Comparison of ENCODE assay signal across 1 cellular context in genomic region chr17:74453665-74454196, GRCh38.
TF ChIP-seq lines count a peak whose summit lies in the region.

No MANE protein-coding gene starts in this region.

TF ChIP-seq in HepG2, 621 proteins besides CTCF, POLR2A, EP300 and RAD21 (continued from another document):
- TF ChIP-seq ZNF883 (CRISPR knock-in tag; IDR thresholded peaks at IDR 0.05; ENCODE audit: not compliant biosample characterization) (no peak), NONO (IDR thresholded peaks at IDR 0.05) (no peak), NONO (CRISPR knock-in tag; conservative IDR thresholded peaks at IDR 0.05) (peak; percentile 30; the same call in 1 of the 2 replicates), NAIF1 (CRISPR knock-in tag; IDR thresholded peaks at IDR 0.05; ENCODE audit: borderline replicate concordance) (no peak), ZBTB39 (CRISPR knock-in tag; IDR thresholded peaks at IDR 0.05) (no peak), GABPA (IDR thresholded peaks at IDR 0.05; ENCODE audit: low read depth, low read length) (no peak), GABPA (CRISPR knock-in tag; IDR thresholded peaks at IDR 0.05; ENCODE audit: low read depth) (0 out of 2 replicates have a peak, but pooled peaks have one; percentile 20), ZNF766 (CRISPR knock-in tag; IDR thresholded peaks at IDR 0.05; ENCODE audit: borderline replicate concordance) (no peak), MXD4 (CRISPR knock-in tag; IDR thresholded peaks at IDR 0.05) (no peak), MAX (IDR thresholded peaks at IDR 0.05) (peak; percentile 68; the same call in 1 of the 2 replicates), NCOA1 (CRISPR knock-in tag; IDR thresholded peaks at IDR 0.05) (no peak), CCDC6 (CRISPR knock-in tag; IDR thresholded peaks at IDR 0.05) (0 out of 2 replicates have a peak, but pooled peaks have one; percentile 71)
